ENCODE assay signal across 12 cellular contexts in genomic region chr14:73477618-73478266, GRCh38. TPM values are rescaled to one million over a fixed set of nuclear protein-coding genes. Genes with fewer than 3 reads are reported as not detected.
DNase-seq lines count a peak whose midpoint lies in the region; ATAC-seq and TF ChIP-seq lines count a peak whose summit lies in the region.
"Had no signal": no experiment of that assay in that cellular context is flagged by ENCODE, and none has a peak within 500 bp of the region (broad histone marks: within the 10 kb centered on the region; RNA-seq: fewer than 3 reads in every experiment).

No MANE protein-coding gene starts in this region.

- H2AFZ ChIP-seq in OCI-LY7 (ENCODE audit: low read length): no peak overlapping the region
- H2AFZ ChIP-seq in neural progenitor cell (replicated peaks): no peak overlapping the region

- no peak overlapping the region for H3K27ac Mint-ChIP-seq in neural progenitor cell
- H3K27ac Mint-ChIP-seq: nephron progenitor cell had no signal

- intact Hi-C loops in left lung (cut with DNase I): loop anchor here in 1 of 2 donors (10.0 kb wide), 1 partner anchor 303 kb away; no protein-coding TSS in a partner anchor
- intact Hi-C loops in OCI-LY7 (cut with micrococcal nuclease; ENCODE audit: unreplicated experiment): no loop called here

- H3K4me3 ChIP-seq in left lung (no peak overlapping the region), OCI-LY7 (ENCODE audit: low read depth, low read length, poor library complexity, severe bottlenecking) (no peak overlapping the region), neural progenitor cell (no peak overlapping the region)
- H3K4me3 ChIP-seq: body of pancreas, heart right ventricle had no signal

- no peaks in the 10 kb centered on the region for H3F3A ChIP-seq in neural progenitor cell (ENCODE audit: low read depth)

- H3K4me1 ChIP-seq in left lung: peaks cover 0 to 17% of the 10 kb centered on the region in 2 donors
- H3K4me1 ChIP-seq in OCI-LY7 (ENCODE audit: insufficient read depth, low read length, poor library complexity, severe bottlenecking): no peaks in the 10 kb centered on the region
- no peaks in the 10 kb centered on the region for H3K4me1 ChIP-seq in neural progenitor cell
- H3K4me1 ChIP-seq: body of pancreas had no signal

- H3K79me2 ChIP-seq in OCI-LY7 (ENCODE audit: insufficient read depth, low read depth, low read length) (no peaks in the 10 kb centered on the region), neural progenitor cell (ENCODE audit: low read depth) (no peaks in the 10 kb centered on the region)

- no peaks in the 10 kb centered on the region for H3K36me3 Mint-ChIP-seq in neural progenitor cell

- peak overlapping the region in 1 of 2 donors; percentile 61 for H3K27ac ChIP-seq in left lung
- H3K27ac ChIP-seq in OCI-LY7 (ENCODE audit: low read depth, low read length, poor library complexity, severe bottlenecking): no peak overlapping the region
- H3K27ac ChIP-seq in neural progenitor cell: no peak overlapping the region
- H3K27ac ChIP-seq: body of pancreas had no signal

- H3K4me1 Mint-ChIP-seq in neural progenitor cell: peaks cover 14% of the 10 kb centered on the region

- H3K27me3 ChIP-seq in left lung (no peaks in the 10 kb centered on the region), neural progenitor cell (no peaks in the 10 kb centered on the region)
- H3K27me3 ChIP-seq: body of pancreas, heart right ventricle had no signal

- no peaks in the 10 kb centered on the region for H3K9me2 ChIP-seq in OCI-LY7 (ENCODE audit: insufficient read depth, low read length)

- H3K9me3 ChIP-seq in left lung (no peaks in the 10 kb centered on the region), OCI-LY7 (ENCODE audit: low read length) (no peaks in the 10 kb centered on the region), neural progenitor cell (ENCODE audit: low read depth) (no peaks in the 10 kb centered on the region)
- H3K9me3 ChIP-seq: body of pancreas, heart right ventricle had no signal

- H4K20me1 ChIP-seq in OCI-LY7 (ENCODE audit: insufficient read depth, low read length) (no peaks in the 10 kb centered on the region), neural progenitor cell (ENCODE audit: low read depth) (no peaks in the 10 kb centered on the region)

- DNase-seq in GM10266 (ENCODE audit: extremely low spot score): peak; percentile 70
- DNase-seq in NOMO-1 (lab: John Stamatoyannopoulos, UW; ENCODE audit: unreplicated experiment in 2 of 2): peak; percentile 44 to 73
- DNase-seq in left lung: no peak
- DNase-seq in OCI-LY7 (ENCODE audit: low spot score): no peak
- DNase-seq in NCI-H128 (lab: John Stamatoyannopoulos, UW; ENCODE audit: unreplicated experiment): no peak
- no peak for DNase-seq in NCI-H345 (lab: John Stamatoyannopoulos, UW)
- no peak for DNase-seq in neural progenitor cell (ENCODE audit: low spot score)
- DNase-seq: heart right ventricle, NCI-H1105, nephron progenitor cell had no signal

- H3K9me3 Mint-ChIP-seq in neural progenitor cell: no peaks in the 10 kb centered on the region
- H3K9me3 Mint-ChIP-seq: nephron progenitor cell had no signal

- H3K27me3 Mint-ChIP-seq in neural progenitor cell (ENCODE audit: insufficient read depth, low read depth): peaks cover 2% of the 10 kb centered on the region

- ATAC-seq in GM21423 (IDR thresholded peaks at IDR 0.05; ENCODE audit: unreplicated experiment): peak; percentile 56
- peak; percentile 77 for ATAC-seq in left lung
- ATAC-seq: body of pancreas had no signal

- no peak for TF ChIP-seq CTCF in GM10266 (IDR thresholded peaks at IDR 0.05; ENCODE audit: control insufficient read depth, insufficient read depth, low read depth, missing control alignments)
- TF ChIP-seq CTCF in left lung (IDR thresholded peaks at IDR 0.05): no peak
- TF ChIP-seq CTCF in OCI-LY7 (conservative IDR thresholded peaks at IDR 0.05; ENCODE audit: low read length): no peak
- no peak for TF ChIP-seq CTCF in neural progenitor cell (IDR thresholded peaks at IDR 0.05)

- CTCF ChIA-PET in OCI-LY7 (lab: Charles Lee; ENCODE audit: unreplicated experiment): no interaction called here

- BruUV-seq in OCI-LY7 (replicated peaks; lab: Mats Ljungman, UMichigan): no TSS peak

- H3K9ac ChIP-seq in neural progenitor cell: no peak overlapping the region

- H3K4me2 ChIP-seq in OCI-LY7 (ENCODE audit: low read length) (no peak overlapping the region), neural progenitor cell (no peak overlapping the region)

- no peaks in the 10 kb centered on the region for H3K36me3 ChIP-seq in left lung
- no peaks in the 10 kb centered on the region for H3K36me3 ChIP-seq in OCI-LY7 (ENCODE audit: insufficient read depth, low read length)
- H3K36me3 ChIP-seq in neural progenitor cell: no peaks in the 10 kb centered on the region
- H3K36me3 ChIP-seq: heart right ventricle had no signal

- POLR2A ChIA-PET in OCI-LY7 (lab: Charles Lee): interaction anchor here (0.6 to 1.3 kb wide), 3 partner anchors 13 to 513 kb away, joined by 3 to 8 read pairs (median 3); partner anchors contain the start of gene RIOX1

- H3K4me3 Mint-ChIP-seq in neural progenitor cell: no peak overlapping the region
- H3K4me3 Mint-ChIP-seq: nephron progenitor cell had no signal

RNA-seq across cellular contexts. Expression of gene RIOX1, which starts 13.0 kb away (rescaled TPM):
- total RNA-seq in left lung (10 to 100 TPM; 11.9 to 14.7 TPM), OCI-LY7 (2022) (21.0 and 21.7 TPM in 2 replicates), neural progenitor cell (ENCODE audit: low replicate concordance) (14.9 and 28.8 TPM in 2 replicates)
- total RNA-seq in OCI-LY7 (2014; rRNA removed; shearing (Covaris generic)): 33.5 and 36.4 TPM in 2 replicates

RNA-seq across cellular contexts. Expression of gene NUMB, which starts 19.4 kb away (rescaled TPM):
- 100 to 1,000 TPM in 1 of 2 donors, 10 to 100 TPM in 1; 95.1 to 121 TPM for total RNA-seq in left lung
- 17.1 and 18.6 TPM in 2 replicates for total RNA-seq in OCI-LY7 (2014; rRNA removed; shearing (Covaris generic))
- 81.1 and 87.8 TPM in 2 replicates for total RNA-seq in OCI-LY7 (2022)
- total RNA-seq in neural progenitor cell (ENCODE audit: low replicate concordance): 33.5 and 37.2 TPM in 2 replicates

RNA-seq across cellular contexts. Expression of gene ACOT1, which starts 59.2 kb away (rescaled TPM):
- total RNA-seq in left lung (10 to 100 TPM; 11.5 to 13.6 TPM), OCI-LY7 (2022) (1.8 and 2.3 TPM in 2 replicates), neural progenitor cell (ENCODE audit: low replicate concordance) (0.31 and 0.94 TPM in 2 replicates)
- 0.88 and 1.9 TPM in 2 replicates for total RNA-seq in OCI-LY7 (2014; rRNA removed; shearing (Covaris generic))

Comparison
In these comparisons a context has a peak if more than half of its experiments do, and no peak if none do; other contexts are left out.
1. DNase-seq: peak in GM10266 (single experiment) and NOMO-1 (2 of 2); none in left lung (0 of 2), OCI-LY7 (single experiment), NCI-H128 (single experiment), NCI-H345 (single experiment) and neural progenitor cell (single experiment).